15 cellular contexts compared by ENCODE assay signal in genomic region chr4:8402181-8402597, GRCh38. TPM values are rescaled to one million over a fixed set of nuclear protein-coding genes. Genes with fewer than 3 reads are reported as not detected.
A peak's percentile ranks its signal among the peaks of the same experiment; 100 is the strongest.
DNase-seq lines count a peak whose midpoint lies in the region; ATAC-seq and TF ChIP-seq lines count a peak whose summit lies in the region.
"Had no signal": no experiment of that assay in that cellular context is flagged by ENCODE, and none has a peak within 500 bp of the region (broad histone marks: within the 10 kb centered on the region; RNA-seq: fewer than 3 reads in every experiment).

No MANE protein-coding gene starts in this region.

- H3K27ac Mint-ChIP-seq in T-helper 17 cell (peak overlapping the region; percentile 16), endodermal cell (no peak overlapping the region)
- H3K27ac Mint-ChIP-seq: activated CD4-positive, alpha-beta memory T cell treated with anti-CD3 and anti-CD28 coated beads for 36 hours; neural progenitor cell; T-cell had no signal

- H3K36me3 Mint-ChIP-seq in T-helper 17 cell (ENCODE audit: low read depth), result peaks cover 10% of the 10 kb centered on the region
- peaks cover 62% of the 10 kb centered on the region for H3K36me3 Mint-ChIP-seq in endodermal cell (ENCODE audit: low read depth)

- H3K4me1 Mint-ChIP-seq in T-helper 17 cell, result peaks cover 6% of the 10 kb centered on the region
- no peaks in the 10 kb centered on the region for H3K4me1 Mint-ChIP-seq in endodermal cell
- H3K4me1 Mint-ChIP-seq: T-cell had no signal

- no peak for TF ChIP-seq POLR2A in heart left ventricle (IDR thresholded peaks at IDR 0.05)
- no peak for TF ChIP-seq POLR2A in tibial nerve (IDR thresholded peaks at IDR 0.05)

- H3K4me3 ChIP-seq in heart left ventricle, result no peak overlapping the region
- no peak overlapping the region for H3K4me3 ChIP-seq in tibial nerve
- H3K4me3 ChIP-seq in colonic mucosa, result no peak overlapping the region
- H3K4me3 ChIP-seq in endodermal cell (ENCODE audit: low read length), result no peak overlapping the region
- H3K4me3 ChIP-seq: neural progenitor cell had no signal

- H3K27ac ChIP-seq in heart left ventricle (peak overlapping the region; percentile 45 to 91 (median 80)), tibial nerve (peak overlapping the region; percentile 34 to 70 (median 52)), colonic mucosa (no peak overlapping the region), endodermal cell (ENCODE audit: low read depth, low read length) (no peak overlapping the region)
- H3K27ac ChIP-seq: neural progenitor cell had no signal

- H3K4me3 Mint-ChIP-seq in T-helper 17 cell, result no peak overlapping the region
- no peak overlapping the region for H3K4me3 Mint-ChIP-seq in endodermal cell
- H3K4me3 Mint-ChIP-seq: activated CD4-positive, alpha-beta memory T cell treated with anti-CD3 and anti-CD28 coated beads for 36 hours; activated T-cell treated with anti-CD3 and anti-CD28 coated beads, Interleukin-2, amount 50 U/mL, for 4 hours; neural progenitor cell; T-cell had no signal

- H3K4me1 ChIP-seq in heart left ventricle (peaks cover 7 to 44% (median 27%) of the 10 kb centered on the region in 12 donors), tibial nerve (peaks cover 0 to 26% (median 5%) of the 10 kb centered on the region in 4 donors), colonic mucosa (no peaks in the 10 kb centered on the region), endodermal cell (ENCODE audit: control insufficient read depth, insufficient read depth, low read length) (no peaks in the 10 kb centered on the region)
- H3K4me1 ChIP-seq: neural progenitor cell had no signal

- TF ChIP-seq EP300 in tibial nerve (IDR thresholded peaks at IDR 0.05), result no peak

- WGBS in heart left ventricle, 4 donors, result 34 to 50% (median 37%) methylated on average over 8 to 11 of the region's 11 CpGs
- WGBS in tibial nerve, 2 donors, result 54 to 55% methylated on average over 10 to 11 of the region's 11 CpGs
- 89 to 93% methylated on average over 7 to 11 of the region's 11 CpGs for WGBS in endodermal cell (ENCODE audit: insufficient coverage in 1 of 2, insufficient read length in 1 of 2), 2 experiments

- TF ChIP-seq CTCF in heart left ventricle (IDR thresholded peaks at IDR 0.05), result no peak
- no peak for TF ChIP-seq CTCF in tibial nerve (IDR thresholded peaks at IDR 0.05)
- TF ChIP-seq CTCF in colonic mucosa (IDR thresholded peaks at IDR 0.05), result no peak
- TF ChIP-seq CTCF in endodermal cell (conservative IDR thresholded peaks at IDR 0.05), result no peak

- no peaks in the 10 kb centered on the region for H3K9me3 ChIP-seq in T-helper 17 cell (ENCODE audit: control insufficient read depth, low read length, poor library complexity, severe bottlenecking)
- H3K9me3 ChIP-seq in heart left ventricle, result peaks cover 0 to 5% (median 0%) of the 10 kb centered on the region in 12 donors
- H3K9me3 ChIP-seq in tibial nerve, result no peaks in the 10 kb centered on the region
- H3K9me3 ChIP-seq in colonic mucosa, result no peaks in the 10 kb centered on the region
- H3K9me3 ChIP-seq in endodermal cell (ENCODE audit: control insufficient read depth, low read length), result no peaks in the 10 kb centered on the region

- H3K36me3 ChIP-seq in heart left ventricle (peaks cover 0 to 68% (median 46%) of the 10 kb centered on the region in 9 donors), tibial nerve (peaks cover 0 to 76% (median 0%) of the 10 kb centered on the region in 3 donors), colonic mucosa (no peaks in the 10 kb centered on the region), endodermal cell (ENCODE audit: control insufficient read depth, insufficient read depth, low read length) (peaks cover 87% of the 10 kb centered on the region)
- H3K36me3 ChIP-seq: neural progenitor cell had no signal

- intact Hi-C loops in heart left ventricle (cut with DNase I) (loop anchor here in 9 of 10 donors (1.0 to 10.0 kb wide), 13 partner anchors 71 to 227 kb away; partner anchors contain the start of gene HTRA3 (in 1 of the 9)), colonic mucosa (cut with DNase I) (loop anchor here (5.0 kb wide), 3 partner anchors 135 to 220 kb away; partner anchors contain the start of gene HTRA3)

- no peak for ATAC-seq in T-helper 17 cell
- peak; percentile 37 to 71 (median 48) for ATAC-seq in heart left ventricle
- ATAC-seq: activated T-cell treated with anti-CD3 and anti-CD28 coated beads, Interleukin-2, amount 50 U/mL, for 4 hours; T-cell had no signal

- no peaks in the 10 kb centered on the region for H3K27me3 Mint-ChIP-seq in T-helper 17 cell
- H3K27me3 Mint-ChIP-seq in endodermal cell (ENCODE audit: insufficient read depth), result no peaks in the 10 kb centered on the region
- H3K27me3 Mint-ChIP-seq: activated CD4-positive, alpha-beta memory T cell treated with anti-CD3 and anti-CD28 coated beads for 36 hours; T-cell had no signal

- DNase-seq in T-helper 17 cell, result no peak
- DNase-seq in heart left ventricle, result peak in 2 of 5 donors; percentile 52 to 63
- DNase-seq in pons (ENCODE audit: low spot score), result peak; percentile 3
- no peak for DNase-seq in tibial nerve (ENCODE audit: low spot score in 2 of 2)
- no peak for DNase-seq in colonic mucosa
- no peak for DNase-seq in endodermal cell
- DNase-seq in NCI-H2196 treated with DMSO at 0.1 percent for 48 hours (lab: John Stamatoyannopoulos, UW; ENCODE audit: unreplicated experiment), result no peak
- DNase-seq in germinal center (ENCODE audit: low spot score), result no peak
- DNase-seq: activated CD4-positive, alpha-beta memory T cell treated with anti-CD3 and anti-CD28 coated beads for 36 hours; activated naive CD4-positive, alpha-beta T cell treated with anti-CD3 and anti-CD28 coated beads, Interleukin-2, amount 50 U/mL, for 16 hours; activated T-cell treated with anti-CD3 and anti-CD28 coated beads, Interleukin-2, amount 50 U/mL, for 4 hours; midbrain; NCI-H1694; T-cell had no signal

- H3K9me3 Mint-ChIP-seq in endodermal cell, result peaks cover 14% of the 10 kb centered on the region
- H3K9me3 Mint-ChIP-seq: activated CD4-positive, alpha-beta memory T cell treated with anti-CD3 and anti-CD28 coated beads for 36 hours; activated T-cell treated with anti-CD3 and anti-CD28 coated beads, Interleukin-2, amount 50 U/mL, for 4 hours; T-cell had no signal

- H3K27me3 ChIP-seq in heart left ventricle (no peaks in the 10 kb centered on the region), tibial nerve (no peaks in the 10 kb centered on the region), colonic mucosa (no peaks in the 10 kb centered on the region), endodermal cell (ENCODE audit: control insufficient read depth, insufficient read depth, low read length, poor library complexity, severe bottlenecking) (no peaks in the 10 kb centered on the region)
- H3K27me3 ChIP-seq: neural progenitor cell had no signal

- H3K9ac ChIP-seq in colonic mucosa (ENCODE audit: low read depth in 2 of 2, low read length in 2 of 2) (no peak overlapping the region), endodermal cell (ENCODE audit: extremely low read depth, low read length, poor library complexity, severe bottlenecking) (no peak overlapping the region)
- H3K9ac ChIP-seq: neural progenitor cell had no signal

RNA-seq across cellular contexts. Expression of gene ACOX3, which starts 38.3 kb away (rescaled TPM):
- total RNA-seq in T-helper 17 cell (10 to 100 TPM in 1 of 2 donors, 1 to 10 TPM in 1; 9.6 to 11.3 TPM), heart left ventricle (10 to 100 TPM; 18.8 to 51.6 (median 24.1) TPM), tibial nerve (10 to 100 TPM; 17.3 to 36.0 (median 24.5) TPM), colonic mucosa (10 to 100 TPM; 19.9 to 26.1 TPM), endodermal cell (100 to 1,000 TPM in 1 of 2 donors, 10 to 100 TPM in 1; 55.1 to 146 TPM)
- 10 to 100 TPM; 16.9 to 27.0 TPM for polyA plus RNA-seq in heart left ventricle
- polyA plus RNA-seq in endodermal cell (2013, experiment 1 of 2), result 23.7 TPM
- polyA plus RNA-seq in endodermal cell (2013, experiment 2 of 2), result 23.1 TPM

RNA-seq across cellular contexts. Expression of gene TRMT44, which starts 38.4 kb away (rescaled TPM):
- 10 to 100 TPM; 20.4 to 32.7 TPM for total RNA-seq in T-helper 17 cell
- 10 to 100 TPM in 1 of 9 donors, 1 to 10 TPM in 8; 7.6 to 11.7 (median 8.6) TPM for total RNA-seq in heart left ventricle
- 1 to 10 TPM; 6.1 to 6.7 TPM for polyA plus RNA-seq in heart left ventricle
- total RNA-seq in tibial nerve, result 10 to 100 TPM; 24.5 to 71.4 (median 52.9) TPM
- 10 to 100 TPM; 10.3 to 15.6 TPM for total RNA-seq in colonic mucosa
- 100 to 1,000 TPM in 1 of 2 donors, 10 to 100 TPM in 1; 45.9 to 114 TPM for total RNA-seq in endodermal cell
- 27.2 TPM for polyA plus RNA-seq in endodermal cell (2013, experiment 1 of 2)
- polyA plus RNA-seq in endodermal cell (2013, experiment 2 of 2), result 32.3 TPM

Comparison
In these comparisons a context has a peak if more than half of its experiments do, and no peak if none do; other contexts are left out.
1. H3K27ac ChIP-seq: peak in heart left ventricle (12 of 12) and tibial nerve (4 of 4); none in colonic mucosa (single experiment) and endodermal cell (single experiment).